Comparison of ENCODE assay signal across 12 cellular contexts in genomic region chr5:91848453-91848852, GRCh38.
A peak's percentile ranks its signal among the peaks of the same experiment; 100 is the strongest.
DNase-seq lines count a peak whose midpoint lies in the region; ATAC-seq and TF ChIP-seq lines count a peak whose summit lies in the region.
"Had no signal": no experiment of that assay in that cellular context is flagged by ENCODE, and none has a peak within 500 bp of the region (broad histone marks: within the 10 kb centered on the region; RNA-seq: fewer than 3 reads in every experiment).

No MANE protein-coding gene starts in this region.

- peak; percentile 97 for ATAC-seq in PC-3
- no peak for ATAC-seq in GM18517 (IDR thresholded peaks at IDR 0.05; ENCODE audit: unreplicated experiment)
- no peak for ATAC-seq in psoas muscle
- ATAC-seq: activated CD8-positive, alpha-beta T cell treated with anti-CD3 and anti-CD28 coated beads, Interleukin-2, amount 10 ng/mL, durations not matched to agents 7 days and 5 days; activated naive CD8-positive, alpha-beta T cell treated with anti-CD3 and anti-CD28 coated beads, Interleukin-2, amount 50 U/mL, for 24 hours; gastrocnemius medialis had no signal

- no peaks in the 10 kb centered on the region for H3K79me2 ChIP-seq in PC-3 (ENCODE audit: low read length)

- H3F3A ChIP-seq in PC-3 (ENCODE audit: low read length, unreplicated experiment) = no peaks in the 10 kb centered on the region

- no TSS peak for BruUV-seq in PC-3 (replicated peaks; lab: Mats Ljungman, UMichigan)

- H4K20me1 ChIP-seq in PC-3 (ENCODE audit: low read length) = no peaks in the 10 kb centered on the region

- intact Hi-C loops in PC-3 (cut with micrococcal nuclease) = loop anchor here (5.0 kb wide), 1 partner anchor 61 kb away; no protein-coding TSS in a partner anchor
- intact Hi-C loops in psoas muscle (cut with DNase I) = no loop called here
- intact Hi-C loops in testis (cut with DNase I; ENCODE audit: low total_unique reads) = no loop called here

- WGBS in psoas muscle, 3 donors = 70 to 90% (median 88%) methylated on average over 3 of the region's 3 CpGs
- 89 to 94% methylated on average over 3 of the region's 3 CpGs for WGBS in testis, 2 donors

- POLR2A ChIA-PET in PC-3 (lab: Charles Lee; ENCODE audit: unreplicated experiment) = no interaction called here

- H3K4me3 ChIP-seq in PC-3 (ENCODE audit: low read length) = no peak overlapping the region
- H3K4me3 ChIP-seq in choroid plexus epithelial cell (ENCODE audit: low read depth, low read length) = no peak overlapping the region
- no peak overlapping the region for H3K4me3 ChIP-seq in psoas muscle
- no peak overlapping the region for H3K4me3 ChIP-seq in testis
- H3K4me3 ChIP-seq: gastrocnemius medialis had no signal

- no peaks in the 10 kb centered on the region for H3K9me2 ChIP-seq in PC-3 (replicated peaks; ENCODE audit: low read length)

- H3K4me2 ChIP-seq in PC-3 (ENCODE audit: low read length) = peak overlapping the region; percentile 43

- no peak for TF ChIP-seq POLR2A in testis (IDR thresholded peaks at IDR 0.05)

- H2AFZ ChIP-seq in PC-3 (ENCODE audit: low read length) = no peak overlapping the region

- CTCF ChIA-PET in PC-3 (lab: Charles Lee) = no interaction called here

- H3K36me3 ChIP-seq in PC-3 (ENCODE audit: low read depth, low read length) (no peaks in the 10 kb centered on the region), psoas muscle (ENCODE audit: insufficient read depth in 1 of 2, low read depth in 1 of 2) (no peaks in the 10 kb centered on the region), testis (ENCODE audit: low read depth, missing control alignments) (no peaks in the 10 kb centered on the region)
- H3K36me3 ChIP-seq: gastrocnemius medialis had no signal

- DNase-seq in H4 (ENCODE audit: low spot score) = peak; percentile 89
- peak; percentile 96 for DNase-seq in PC-3
- peak; percentile 84 for DNase-seq in choroid plexus epithelial cell (ENCODE audit: low read depth)
- peak; percentile 78 for DNase-seq in renal cortical epithelial cell (ENCODE audit: low read depth)
- no peak for DNase-seq in psoas muscle
- no peak for DNase-seq in NCI-H2081 (lab: John Stamatoyannopoulos, UW)
- DNase-seq in testis = no peak
- DNase-seq: activated CD8-positive, alpha-beta T cell treated with anti-CD3 and anti-CD28 coated beads, Interleukin-2, amount 10 ng/mL, durations not matched to agents 7 days and 5 days; activated naive CD8-positive, alpha-beta T cell treated with anti-CD3 and anti-CD28 coated beads, Interleukin-2, amount 50 U/mL, for 24 hours; gastrocnemius medialis had no signal

- no peaks in the 10 kb centered on the region for H3K9me3 ChIP-seq in PC-3 (ENCODE audit: low read length)
- no peaks in the 10 kb centered on the region for H3K9me3 ChIP-seq in psoas muscle
- H3K9me3 ChIP-seq in testis = no peaks in the 10 kb centered on the region
- H3K9me3 ChIP-seq: gastrocnemius medialis had no signal

- TF ChIP-seq CTCF in PC-3 (conservative IDR thresholded peaks at IDR 0.05; ENCODE audit: low read depth, low read length) (no peak), choroid plexus epithelial cell (conservative IDR thresholded peaks at IDR 0.05; ENCODE audit: low read depth, low read length) (no peak), psoas muscle (IDR thresholded peaks at IDR 0.05) (no peak), testis (IDR thresholded peaks at IDR 0.05) (no peak)

- H3K27ac ChIP-seq in PC-3 (ENCODE audit: low read length) = peak overlapping the region; percentile 39
- no peak overlapping the region for H3K27ac ChIP-seq in psoas muscle
- no peak overlapping the region for H3K27ac ChIP-seq in testis
- H3K27ac ChIP-seq: gastrocnemius medialis, HL-60 had no signal

- peaks cover 26% of the 10 kb centered on the region for H3K4me1 ChIP-seq in PC-3 (ENCODE audit: insufficient read depth, low read length)
- no peaks in the 10 kb centered on the region for H3K4me1 ChIP-seq in psoas muscle
- H3K4me1 ChIP-seq in testis = no peaks in the 10 kb centered on the region
- H3K4me1 ChIP-seq: gastrocnemius medialis had no signal

- no peak overlapping the region; the same call in 1 of the 2 replicates for H3K9ac ChIP-seq in PC-3 (ENCODE audit: low read length)

- H3K27me3 ChIP-seq in PC-3 (ENCODE audit: low read length) (no peaks in the 10 kb centered on the region), psoas muscle (ENCODE audit: insufficient read depth in 3 of 3, low read length in 2 of 3) (no peaks in the 10 kb centered on the region), testis (no peaks in the 10 kb centered on the region)
- H3K27me3 ChIP-seq: gastrocnemius medialis had no signal

Comparison
In these comparisons a context has a peak if more than half of its experiments do, and no peak if none do; other contexts are left out.
1. DNase-seq: peak in H4 (single experiment), PC-3 (single experiment), choroid plexus epithelial cell (single experiment) and renal cortical epithelial cell (single experiment); none in psoas muscle (0 of 2), NCI-H2081 (0 of 2) and testis (single experiment).